ENCODE assay signal across 17 cellular contexts in the genomic region with DNA sequence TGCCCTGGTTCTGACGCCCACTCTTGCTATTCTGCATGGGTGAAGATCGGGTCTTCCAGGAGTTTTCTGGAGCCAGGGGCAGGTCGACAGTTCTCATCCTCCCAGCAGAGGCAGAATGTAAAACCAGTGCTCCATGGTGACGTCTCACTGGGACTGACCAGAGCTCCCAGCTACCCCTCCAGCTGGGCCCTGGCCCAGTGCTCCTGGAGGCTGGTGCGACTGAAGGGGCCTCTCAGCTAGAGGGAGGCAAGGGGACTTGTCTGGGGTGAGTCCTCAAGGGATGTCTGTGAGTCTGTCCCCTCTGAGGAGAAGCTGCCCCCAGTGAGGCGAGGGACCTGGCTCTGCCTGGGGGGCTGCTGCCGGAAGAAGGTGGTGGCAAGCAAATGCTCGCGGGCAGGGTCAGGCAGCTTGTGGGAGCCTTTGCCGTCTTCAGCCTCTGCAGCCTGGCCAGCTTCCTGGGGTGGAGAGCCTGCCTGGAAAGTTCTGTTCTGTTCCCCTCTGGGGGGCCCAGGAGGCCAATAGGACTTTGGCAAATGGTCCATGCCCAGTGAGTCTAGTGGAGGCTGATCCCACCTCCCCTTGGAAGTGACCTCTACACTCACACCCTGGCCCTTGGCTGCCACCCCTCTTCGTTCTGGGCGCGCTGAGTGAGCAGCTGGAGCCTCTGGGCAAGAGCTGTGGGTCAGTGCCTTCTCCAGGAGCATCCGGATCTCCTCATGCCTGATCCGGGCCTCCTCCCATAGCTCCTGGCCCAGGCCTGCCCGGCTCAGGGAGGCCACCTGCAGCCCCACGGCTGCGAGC. TPM values are rescaled to one million over a fixed set of nuclear protein-coding genes. Genes with fewer than 3 reads are reported as not detected.
"Had no signal": no experiment of that assay in that cellular context is flagged by ENCODE, and none has a peak within 500 bp of the region (broad histone marks: within the 10 kb centered on the region; RNA-seq: fewer than 3 reads in every experiment).

No MANE protein-coding gene starts in this region.

- H3K4me1 ChIP-seq: lower lobe of right lung had no signal

- H3K36me3 ChIP-seq: gastrocnemius medialis, lower lobe of right lung, suprapubic skin had no signal

- H3K4me3 Mint-ChIP-seq: activated CD4-positive, alpha-beta T cell treated with anti-CD3 and anti-CD28 coated beads, Interleukin-2, amount 10 ng/mL, durations not matched to agents 7 days and 5 days; activated naive CD4-positive, alpha-beta T cell treated with anti-CD3 and anti-CD28 coated beads, Interleukin-2, amount 10 ng/mL, durations not matched to agents 7 days and 5 days; naive thymus-derived CD4-positive, alpha-beta T cell; T-helper 1 cell treated with Interleukin-12 subunit alpha and Interleukin-12 subunit beta and Interleukin-4 antibody, amounts not matched to agents 30 μg/mL and 1 μg/mL, for 36 hours; WTC11 had no signal

- DNase-seq: activated CD4-positive, alpha-beta T cell treated with anti-CD3 and anti-CD28 coated beads, Interleukin-2, amount 10 ng/mL, durations not matched to agents 7 days and 5 days; activated CD8-positive, alpha-beta memory T cell treated with anti-CD3 and anti-CD28 coated beads for 24 hours; activated naive CD4-positive, alpha-beta T cell treated with anti-CD3 and anti-CD28 coated beads, Interleukin-2, amount 10 ng/mL, durations not matched to agents 7 days and 5 days; caudate nucleus; effector memory CD4-positive, alpha-beta T cell; gastrocnemius medialis; lower lobe of right lung; naive thymus-derived CD4-positive, alpha-beta T cell; stimulated activated CD4-positive, alpha-beta T cell treated with anti-CD3 and anti-CD28 coated beads, Interleukin-2, amount 100 ng/mL, for 48 hours; stimulated activated CD8-positive, alpha-beta memory T cell treated with anti-CD3 and anti-CD28 coated beads, Interleukin-4, amount 100 ng/mL, for 48 hours; stimulated activated naive CD8-positive, alpha-beta T cell treated with anti-CD3 and anti-CD28 coated beads, Interleukin-15, Interleukin-2, amounts not matched to agents 100 U/mL and 50 U/mL, for 24 hours had no signal

- H3K27ac Mint-ChIP-seq: activated CD4-positive, alpha-beta T cell treated with anti-CD3 and anti-CD28 coated beads, Interleukin-2, amount 10 ng/mL, durations not matched to agents 7 days and 5 days; activated naive CD4-positive, alpha-beta T cell treated with anti-CD3 and anti-CD28 coated beads, Interleukin-2, amount 10 ng/mL, durations not matched to agents 7 days and 5 days; naive thymus-derived CD4-positive, alpha-beta T cell; progenitor cell of endocrine pancreas; T-helper 1 cell treated with Interleukin-12 subunit alpha and Interleukin-12 subunit beta and Interleukin-4 antibody, amounts not matched to agents 30 μg/mL and 1 μg/mL, for 36 hours; WTC11 had no signal

- H3K9me3 Mint-ChIP-seq: activated CD4-positive, alpha-beta T cell treated with anti-CD3 and anti-CD28 coated beads, Interleukin-2, amount 10 ng/mL, durations not matched to agents 7 days and 5 days; activated naive CD4-positive, alpha-beta T cell treated with anti-CD3 and anti-CD28 coated beads, Interleukin-2, amount 10 ng/mL, durations not matched to agents 7 days and 5 days; naive thymus-derived CD4-positive, alpha-beta T cell; T-helper 1 cell treated with Interleukin-12 subunit alpha and Interleukin-12 subunit beta and Interleukin-4 antibody, amounts not matched to agents 30 μg/mL and 1 μg/mL, for 36 hours; WTC11 had no signal

- H3K36me3 Mint-ChIP-seq: activated naive CD4-positive, alpha-beta T cell treated with anti-CD3 and anti-CD28 coated beads, Interleukin-2, amount 10 ng/mL, durations not matched to agents 7 days and 5 days; naive thymus-derived CD4-positive, alpha-beta T cell; WTC11 had no signal

- H3K4me2 ChIP-seq: hepatocyte had no signal

- H3K4me3 ChIP-seq: gastrocnemius medialis, hepatocyte, lower lobe of right lung, suprapubic skin had no signal

- H2AFZ ChIP-seq: hepatocyte had no signal

- FAIRE-seq: urothelium cell line had no signal

- ATAC-seq: gastrocnemius medialis; lower lobe of right lung; naive thymus-derived CD4-positive, alpha-beta T cell; stimulated activated naive CD8-positive, alpha-beta T cell treated with anti-CD3 and anti-CD28 coated beads, Interleukin-15, Interleukin-2, amounts not matched to agents 100 U/mL and 50 U/mL, for 24 hours; WTC11 had no signal

- H3K27me3 ChIP-seq: gastrocnemius medialis, hepatocyte, suprapubic skin had no signal

- H3K9me3 ChIP-seq: gastrocnemius medialis, lower lobe of right lung, suprapubic skin had no signal

- H3K4me1 Mint-ChIP-seq: activated CD4-positive, alpha-beta T cell treated with anti-CD3 and anti-CD28 coated beads, Interleukin-2, amount 10 ng/mL, durations not matched to agents 7 days and 5 days; activated naive CD4-positive, alpha-beta T cell treated with anti-CD3 and anti-CD28 coated beads, Interleukin-2, amount 10 ng/mL, durations not matched to agents 7 days and 5 days had no signal

- H3K79me2 ChIP-seq: hepatocyte had no signal

- H3K27ac ChIP-seq: gastrocnemius medialis, hepatocyte, lower lobe of right lung, suprapubic skin had no signal

RNA-seq across cellular contexts. Expression of a gene that starts 47.5 kb away (rescaled TPM):
- total RNA-seq: activated CD4-positive, alpha-beta T cell treated with anti-CD3 and anti-CD28 coated beads, Interleukin-2, amount 10 ng/mL, durations not matched to agents 7 days and 5 days; naive thymus-derived CD4-positive, alpha-beta T cell had no signal
- polyA plus RNA-seq: naive thymus-derived CD4-positive, alpha-beta T cell had no signal

RNA-seq across cellular contexts. Expression of a gene that starts 47.9 kb away (rescaled TPM):
- polyA plus RNA-seq: naive thymus-derived CD4-positive, alpha-beta T cell had no signal
